ENCODE assay signal across 10 cellular contexts in genomic region chr4:126595643-126596042, GRCh38.
"Had no signal": no experiment of that assay in that cellular context is flagged by ENCODE, and none has a peak within 500 bp of the region (broad histone marks: within the 10 kb centered on the region; RNA-seq: fewer than 3 reads in every experiment).

No MANE protein-coding gene starts in this region.

- H3K36me3 Mint-ChIP-seq: IgD-negative memory B cell had no signal

- H3K4me3 ChIP-seq: GM23248, HAP-1 had no signal

- ATAC-seq: HCT116, HepG2 had no signal

- H3K9ac ChIP-seq: GM23248 had no signal

- H2AFZ ChIP-seq: GM23248 had no signal

- H3K27ac Mint-ChIP-seq: HFFc6, IgD-negative memory B cell had no signal

- H3K4me3 Mint-ChIP-seq: HFFc6, IgD-negative memory B cell had no signal

- H3K9me3 Mint-ChIP-seq: HFFc6 had no signal

- H3K4me1 Mint-ChIP-seq: IgD-negative memory B cell had no signal

- H3K9me3 ChIP-seq: HAP-1 had no signal

- DNase-seq: GM23248, GOT3, H7, HFFc6, KBM-7 had no signal

- H3K36me3 ChIP-seq: HAP-1 had no signal

- H3K4me1 ChIP-seq: HAP-1 had no signal

- FAIRE-seq: HepG2 had no signal

- H3K27me3 Mint-ChIP-seq: IgD-negative memory B cell had no signal

- H3K27ac ChIP-seq: GM23248, HL-60 had no signal
